8 cellular contexts compared by ENCODE assay signal in the genomic region with DNA sequence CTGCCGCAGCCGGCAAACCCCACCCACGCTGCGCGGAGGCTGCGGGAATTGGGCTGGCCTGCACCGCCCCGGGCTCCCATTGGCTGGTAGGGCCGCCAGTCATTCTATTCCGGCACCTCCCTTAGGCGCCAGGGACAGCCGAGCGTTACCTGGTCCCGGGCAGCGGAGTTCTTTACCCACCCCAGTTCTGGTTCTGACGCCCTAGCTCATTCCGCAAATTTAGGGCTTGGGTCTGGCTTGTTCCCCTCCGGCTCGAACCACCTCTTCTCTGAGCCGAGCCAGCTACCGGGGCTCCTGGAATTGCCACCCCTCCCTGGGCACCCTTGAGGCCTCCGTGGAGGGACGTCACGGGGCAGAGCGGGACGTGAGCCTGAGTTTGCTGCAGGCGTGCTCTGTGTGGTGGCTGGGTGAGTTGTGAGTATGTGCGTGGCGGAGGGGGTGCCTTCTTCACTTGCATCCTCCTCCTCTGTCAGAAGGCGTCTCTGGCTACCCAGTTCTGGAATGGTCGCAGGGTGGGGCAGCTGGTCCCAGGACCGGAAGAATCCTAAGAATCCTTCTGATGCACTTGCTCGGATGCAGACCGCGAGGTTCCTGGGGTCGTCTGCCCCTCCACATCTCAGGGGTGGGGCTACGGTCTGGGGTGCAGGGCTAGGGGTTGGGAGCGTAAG. TPM values are rescaled to one million over a fixed set of nuclear protein-coding genes. Genes with fewer than 3 reads are reported as not detected.
A peak's percentile ranks its signal among the peaks of the same experiment; 100 is the strongest.
DNase-seq lines count a peak whose midpoint lies in the region; ATAC-seq and TF ChIP-seq lines count a peak whose summit lies in the region.

A gene (minus strand): TSS at position 2 of the 668 bp plus-strand sequence. CDS start 910 bp downstream, outside the sequence.
A gene with protein sequence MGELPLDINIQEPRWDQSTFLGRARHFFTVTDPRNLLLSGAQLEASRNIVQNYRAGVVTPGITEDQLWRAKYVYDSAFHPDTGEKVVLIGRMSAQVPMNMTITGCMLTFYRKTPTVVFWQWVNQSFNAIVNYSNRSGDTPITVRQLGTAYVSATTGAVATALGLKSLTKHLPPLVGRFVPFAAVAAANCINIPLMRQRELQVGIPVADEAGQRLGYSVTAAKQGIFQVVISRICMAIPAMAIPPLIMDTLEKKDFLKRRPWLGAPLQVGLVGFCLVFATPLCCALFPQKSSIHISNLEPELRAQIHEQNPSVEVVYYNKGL (plus strand): TSS at position 107 of the 668 bp plus-strand sequence. CDS start 3,461 bp downstream, outside the sequence.

- CTCF ChIA-PET in HEK293T (lab: Yijun Ruan, JAX), result interaction anchor here (0.7 to 6.8 kb wide), 8 partner anchors 10 to 64 kb away, joined by 3 to 35 read pairs (median 4); no protein-coding TSS in a partner anchor

- TF ChIP-seq POLR2A in testis (IDR thresholded peaks at IDR 0.05), result no peak

- intact Hi-C loops in testis (cut with DNase I; ENCODE audit: low total_unique reads), result no loop called here

- H3K4me1 ChIP-seq in osteoblast (ENCODE audit: insufficient read depth, low read length), result peaks cover 19% of the 10 kb centered on the region
- H3K4me1 ChIP-seq in testis, result peaks cover 11% of the 10 kb centered on the region

- H4K20me1 ChIP-seq in osteoblast (ENCODE audit: insufficient read depth, low read length), result peaks cover 26% of the 10 kb centered on the region

- H2AFZ ChIP-seq in osteoblast (ENCODE audit: low read length), result peak within 1 kb of the TSS; percentile 97

- TF ChIP-seq CTCF in osteoblast (IDR thresholded peaks at IDR 0.05; ENCODE audit: extremely low read depth, low read depth, low read length) (no peak), testis (IDR thresholded peaks at IDR 0.05) (no peak)

- H3K9me3 ChIP-seq in osteoblast (ENCODE audit: low read depth, low read length), result no peaks in the 10 kb centered on the region
- no peaks in the 10 kb centered on the region for H3K9me3 ChIP-seq in testis

- no peaks in the 10 kb centered on the region for H3K36me3 Mint-ChIP-seq in activated naive CD4-positive, alpha-beta T cell treated with anti-CD3 and anti-CD28 coated beads, Interleukin-2, amount 50 U/mL, for 72 hours

- peaks cover 13% of the 10 kb centered on the region for H3K27me3 ChIP-seq in osteoblast (ENCODE audit: insufficient read depth, low read length)
- no peaks in the 10 kb centered on the region for H3K27me3 ChIP-seq in testis

- peak; percentile 85 for ATAC-seq in SK-N-SH treated with all-trans-retinoic acid at 6 μM for 48 hours
- peak; percentile 85 to 86 for ATAC-seq in activated naive CD4-positive, alpha-beta T cell treated with anti-CD3 and anti-CD28 coated beads, Interleukin-2, amount 50 U/mL, for 72 hours

- H3K27ac Mint-ChIP-seq in activated naive CD4-positive, alpha-beta T cell treated with anti-CD3 and anti-CD28 coated beads, Interleukin-2, amount 50 U/mL, for 72 hours, result peak within 1 kb of the TSS; percentile 85 to 86

- H3K4me3 ChIP-seq in osteoblast (ENCODE audit: insufficient read depth, low read length) (peak within 1 kb of the TSS; percentile 82), testis (peak within 1 kb of the TSS; percentile 72 to 73)

- H3K79me2 ChIP-seq in osteoblast (ENCODE audit: insufficient read depth, low read length), result peaks cover 37% of the 10 kb centered on the region

- WGBS in testis, 2 donors, result 0% methylated on average over 8 to 38 of the region's 38 CpGs

- peak within 1 kb of the TSS; percentile 86 for H3K4me2 ChIP-seq in osteoblast (ENCODE audit: insufficient read depth, low read length)

- in situ Hi-C loops in G401 (cut with HindIII; ENCODE audit: low sequenced_read_pairs), result no loop called here

- peak; percentile 97 for DNase-seq in G401 (ENCODE audit: low spot score)
- peak; percentile 100 for DNase-seq in HEK293T (ENCODE audit: extremely low spot score)
- DNase-seq in MV-4-11 (lab: John Stamatoyannopoulos, UW), result peak; percentile 84
- peak; percentile 97 to 98 for DNase-seq in activated naive CD4-positive, alpha-beta T cell treated with anti-CD3 and anti-CD28 coated beads, Interleukin-2, amount 50 U/mL, for 72 hours (ENCODE audit: low spot score in 2 of 2)
- DNase-seq in glomerular visceral epithelial cell (ENCODE audit: extremely low spot score), result peak; percentile 96
- peak; percentile 98 for DNase-seq in osteoblast (ENCODE audit: insufficient read length, low spot score, missing footprints)
- peak; percentile 98 for DNase-seq in testis

- H3K36me3 ChIP-seq in osteoblast (ENCODE audit: insufficient read depth, low read length) (peaks cover 19% of the 10 kb centered on the region), testis (ENCODE audit: low read depth, missing control alignments) (no peaks in the 10 kb centered on the region)

- no peaks in the 10 kb centered on the region for H3K9me3 Mint-ChIP-seq in activated naive CD4-positive, alpha-beta T cell treated with anti-CD3 and anti-CD28 coated beads, Interleukin-2, amount 50 U/mL, for 72 hours

- peak within 1 kb of the TSS; percentile 92 for H3K27ac ChIP-seq in osteoblast (ENCODE audit: low read depth, low read length)
- peak within 1 kb of the TSS; percentile 93 to 98 for H3K27ac ChIP-seq in testis

- POLR2A ChIA-PET in HEK293T (lab: Yijun Ruan, JAX), result interaction anchor here (0.8 to 3.9 kb wide), 7 partner anchors 8 to 111 kb away, joined by 3 to 30 read pairs (median 9); a partner anchor contains a TSS

TF ChIP-seq in HEK293T, 16 proteins besides CTCF, POLR2A, EP300 and RAD21:
- no peak for TF ChIP-seq ARNT (IDR thresholded peaks at IDR 0.05)
- TF ChIP-seq HDGF (IDR thresholded peaks at IDR 0.05; ENCODE audit: borderline replicate concordance), result no peak
- TF ChIP-seq LEF1 (IDR thresholded peaks at IDR 0.05; ENCODE audit: borderline replicate concordance), result no peak
- TF ChIP-seq BHLHE40 (IDR thresholded peaks at IDR 0.05; ENCODE audit: borderline replicate concordance), result no peak
- TF ChIP-seq, protein P1, sequence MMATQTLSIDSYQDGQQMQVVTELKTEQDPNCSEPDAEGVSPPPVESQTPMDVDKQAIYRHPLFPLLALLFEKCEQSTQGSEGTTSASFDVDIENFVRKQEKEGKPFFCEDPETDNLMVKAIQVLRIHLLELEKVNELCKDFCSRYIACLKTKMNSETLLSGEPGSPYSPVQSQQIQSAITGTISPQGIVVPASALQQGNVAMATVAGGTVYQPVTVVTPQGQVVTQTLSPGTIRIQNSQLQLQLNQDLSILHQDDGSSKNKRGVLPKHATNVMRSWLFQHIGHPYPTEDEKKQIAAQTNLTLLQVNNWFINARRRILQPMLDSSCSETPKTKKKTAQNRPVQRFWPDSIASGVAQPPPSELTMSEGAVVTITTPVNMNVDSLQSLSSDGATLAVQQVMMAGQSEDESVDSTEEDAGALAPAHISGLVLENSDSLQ (IDR thresholded peaks at IDR 0.05), result peak; percentile 100

TF ChIP-seq in SK-N-SH treated with all-trans-retinoic acid at 6 μM for 48 hours, 23 proteins besides CTCF, POLR2A, EP300 and RAD21 (continues in another document):
- TF ChIP-seq, protein P2, sequence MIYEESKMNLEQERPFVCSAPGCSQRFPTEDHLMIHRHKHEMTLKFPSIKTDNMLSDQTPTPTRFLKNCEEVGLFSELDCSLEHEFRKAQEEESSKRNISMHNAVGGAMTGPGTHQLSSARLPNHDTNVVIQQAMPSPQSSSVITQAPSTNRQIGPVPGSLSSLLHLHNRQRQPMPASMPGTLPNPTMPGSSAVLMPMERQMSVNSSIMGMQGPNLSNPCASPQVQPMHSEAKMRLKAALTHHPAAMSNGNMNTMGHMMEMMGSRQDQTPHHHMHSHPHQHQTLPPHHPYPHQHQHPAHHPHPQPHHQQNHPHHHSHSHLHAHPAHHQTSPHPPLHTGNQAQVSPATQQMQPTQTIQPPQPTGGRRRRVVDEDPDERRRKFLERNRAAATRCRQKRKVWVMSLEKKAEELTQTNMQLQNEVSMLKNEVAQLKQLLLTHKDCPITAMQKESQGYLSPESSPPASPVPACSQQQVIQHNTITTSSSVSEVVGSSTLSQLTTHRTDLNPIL (CRISPR knock-in tag; IDR thresholded peaks at IDR 0.05; ENCODE audit: low read depth), result no peak
- TF ChIP-seq ZNF70 (CRISPR knock-in tag; IDR thresholded peaks at IDR 0.05) (no peak), CSDC2 (CRISPR knock-in tag; IDR thresholded peaks at IDR 0.05) (no peak), ARNTL (CRISPR knock-in tag; IDR thresholded peaks at IDR 0.05; ENCODE audit: borderline replicate concordance, low read depth) (no peak)
- TF ChIP-seq, protein P3, sequence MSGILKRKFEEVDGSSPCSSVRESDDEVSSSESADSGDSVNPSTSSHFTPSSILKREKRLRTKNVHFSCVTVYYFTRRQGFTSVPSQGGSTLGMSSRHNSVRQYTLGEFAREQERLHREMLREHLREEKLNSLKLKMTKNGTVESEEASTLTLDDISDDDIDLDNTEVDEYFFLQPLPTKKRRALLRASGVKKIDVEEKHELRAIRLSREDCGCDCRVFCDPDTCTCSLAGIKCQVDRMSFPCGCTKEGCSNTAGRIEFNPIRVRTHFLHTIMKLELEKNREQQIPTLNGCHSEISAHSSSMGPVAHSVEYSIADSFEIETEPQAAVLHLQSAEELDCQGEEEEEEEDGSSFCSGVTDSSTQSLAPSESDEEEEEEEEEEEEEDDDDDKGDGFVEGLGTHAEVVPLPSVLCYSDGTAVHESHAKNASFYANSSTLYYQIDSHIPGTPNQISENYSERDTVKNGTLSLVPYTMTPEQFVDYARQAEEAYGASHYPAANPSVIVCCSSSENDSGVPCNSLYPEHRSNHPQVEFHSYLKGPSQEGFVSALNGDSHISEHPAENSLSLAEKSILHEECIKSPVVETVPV (CRISPR knock-in tag; IDR thresholded peaks at IDR 0.05), result no peak

RNA-seq across cellular contexts. Expression of the first gene that starts in this region (rescaled TPM):
- total RNA-seq in G401 (2014; rRNA removed; shearing (Covaris generic)), result 2.4 and 4.5 TPM in 2 replicates
- total RNA-seq in activated naive CD4-positive, alpha-beta T cell treated with anti-CD3 and anti-CD28 coated beads, Interleukin-2, amount 50 U/mL, for 72 hours, result 1 to 10 TPM in 1 of 2 donors, under 1 TPM in 1; 0.80 to 1.3 TPM
- total RNA-seq in osteoblast, result 0.72 and 1.2 TPM in 2 replicates
- 1 to 10 TPM; 2.2 to 3.5 TPM for total RNA-seq in testis
- polyA plus RNA-seq in testis (ENCODE audit: insufficient read depth, low read depth, low replicate concordance), result 1.6 TPM

RNA-seq across cellular contexts. Expression of the second gene that starts in this region (rescaled TPM):
- total RNA-seq in G401 (2014; rRNA removed; shearing (Covaris generic)), result 58.9 and 65.7 TPM in 2 replicates
- total RNA-seq in activated naive CD4-positive, alpha-beta T cell treated with anti-CD3 and anti-CD28 coated beads, Interleukin-2, amount 50 U/mL, for 72 hours, result 10 to 100 TPM; 36.9 to 43.9 TPM
- total RNA-seq in osteoblast, result 103 and 106 TPM in 2 replicates
- total RNA-seq in testis, result 100 to 1,000 TPM in 1 of 2 donors, 10 to 100 TPM in 1; 70.7 to 125 TPM
- 38.5 TPM for polyA plus RNA-seq in testis (ENCODE audit: insufficient read depth, low read depth, low replicate concordance)

Comparison
In these comparisons a context has a peak if more than half of its experiments do, and no peak if none do; other contexts are left out.
1. Peak in every context shown above with its lines: DNase-seq, ATAC-seq, H3K4me3 ChIP-seq and H3K27ac ChIP-seq.